Comparison of ENCODE assay signal across 8 cellular contexts in the genomic region with DNA sequence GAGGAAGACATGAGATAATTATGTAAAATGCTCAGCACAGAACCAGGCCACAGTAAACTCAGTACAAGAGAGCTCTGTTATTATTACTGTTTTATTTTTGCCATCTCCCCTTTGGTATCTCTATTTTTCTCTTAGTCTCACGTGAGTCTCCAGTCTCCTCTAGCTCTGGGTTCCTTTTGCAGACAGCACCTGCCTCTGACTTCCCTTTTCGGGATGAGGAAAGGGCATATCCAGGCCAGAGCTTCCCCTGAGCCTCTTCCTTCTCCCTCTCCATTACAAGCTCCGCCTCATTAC. TPM values are rescaled to one million over a fixed set of nuclear protein-coding genes. Genes with fewer than 3 reads are reported as not detected.
DNase-seq lines count a peak whose midpoint lies in the region; ATAC-seq and TF ChIP-seq lines count a peak whose summit lies in the region.

No MANE protein-coding gene starts in this region.

- H3K36me3 ChIP-seq in suprapubic skin = no peaks in the 10 kb centered on the region

- no peak for ATAC-seq in activated naive CD8-positive, alpha-beta T cell treated with anti-CD3 and anti-CD28 coated beads, Interleukin-2, amount 10 ng/mL, durations not matched to agents 7 days and 5 days (ENCODE audit: low read depth)
- ATAC-seq in GM18511 (IDR thresholded peaks at IDR 0.05; ENCODE audit: unreplicated experiment) = no peak
- ATAC-seq in HG02623 (IDR thresholded peaks at IDR 0.05; ENCODE audit: unreplicated experiment) = no peak
- no peak for ATAC-seq in HG02870 (IDR thresholded peaks at IDR 0.05; ENCODE audit: unreplicated experiment)

- peaks cover 7% of the 10 kb centered on the region for H3K36me3 Mint-ChIP-seq in activated naive CD8-positive, alpha-beta T cell treated with anti-CD3 and anti-CD28 coated beads, Interleukin-2, amount 10 ng/mL, durations not matched to agents 7 days and 5 days

- H3K27me3 Mint-ChIP-seq in activated naive CD8-positive, alpha-beta T cell treated with anti-CD3 and anti-CD28 coated beads, Interleukin-2, amount 10 ng/mL, durations not matched to agents 7 days and 5 days = peaks cover 2% of the 10 kb centered on the region

- TF ChIP-seq POLR2A in NB4 (IDR thresholded peaks at IDR 0.05; ENCODE audit: extremely low read depth, insufficient read length) = no peak
- TF ChIP-seq POLR2A in suprapubic skin (IDR thresholded peaks at IDR 0.05) = no peak

- peak overlapping the region; percentile 85 for H3K27ac ChIP-seq in suprapubic skin

- H3K9me3 ChIP-seq in iPS-18c (ENCODE audit: control insufficient read depth, insufficient read depth, low read length) = no peaks in the 10 kb centered on the region
- H3K9me3 ChIP-seq in suprapubic skin = no peaks in the 10 kb centered on the region

- H3K4me1 Mint-ChIP-seq in activated naive CD8-positive, alpha-beta T cell treated with anti-CD3 and anti-CD28 coated beads, Interleukin-2, amount 10 ng/mL, durations not matched to agents 7 days and 5 days = peaks cover 27% of the 10 kb centered on the region

- H3K9me3 Mint-ChIP-seq in activated naive CD8-positive, alpha-beta T cell treated with anti-CD3 and anti-CD28 coated beads, Interleukin-2, amount 10 ng/mL, durations not matched to agents 7 days and 5 days = no peaks in the 10 kb centered on the region

- POLR2A ChIA-PET in activated naive CD8-positive, alpha-beta T cell treated with anti-CD3 and anti-CD28 coated beads, Interleukin-2, amount 10 ng/mL, durations not matched to agents 7 days and 5 days (lab: Charles Lee) = interaction anchor here (0.9 to 1.3 kb wide), 2 partner anchors 27 to 45 kb away, joined by 4 to 6 read pairs; no protein-coding TSS in a partner anchor

- TF ChIP-seq CTCF in NB4 (IDR thresholded peaks at IDR 0.05; ENCODE audit: low read depth, low read length) (no peak), suprapubic skin (IDR thresholded peaks at IDR 0.05) (no peak)

- peak overlapping the region; percentile 92 for H3K27ac Mint-ChIP-seq in activated naive CD8-positive, alpha-beta T cell treated with anti-CD3 and anti-CD28 coated beads, Interleukin-2, amount 10 ng/mL, durations not matched to agents 7 days and 5 days

- H3K4me1 ChIP-seq in suprapubic skin = peaks cover 15% of the 10 kb centered on the region

- 24% methylated on average over 3 of the region's 3 CpGs for WGBS in suprapubic skin

- DNase-seq in DMS153 treated with DMSO at 0.1 percent for 48 hours (lab: John Stamatoyannopoulos, UW; ENCODE audit: unreplicated experiment) (peak; percentile 62), NB4 (ENCODE audit: low read depth) (peak; percentile 70), suprapubic skin (ENCODE audit: low spot score in 2 of 2) (no peak)
- DNase-seq in activated naive CD8-positive, alpha-beta T cell treated with anti-CD3 and anti-CD28 coated beads, Interleukin-2, amount 10 ng/mL, durations not matched to agents 7 days and 5 days = no peak

- H3K4me3 ChIP-seq in NB4 (ENCODE audit: low read depth, low read length) = peak overlapping the region; percentile 83
- peak overlapping the region; percentile 78 for H3K4me3 ChIP-seq in iPS-18c (ENCODE audit: insufficient read depth, low read depth, low read length)
- H3K4me3 ChIP-seq in suprapubic skin = peak overlapping the region; percentile 47

- peak overlapping the region; percentile 98 for H3K4me3 Mint-ChIP-seq in activated naive CD8-positive, alpha-beta T cell treated with anti-CD3 and anti-CD28 coated beads, Interleukin-2, amount 10 ng/mL, durations not matched to agents 7 days and 5 days

- TF ChIP-seq EP300 in suprapubic skin (IDR thresholded peaks at IDR 0.05) = no peak

- H3K27me3 ChIP-seq in suprapubic skin = no peaks in the 10 kb centered on the region

RNA-seq across cellular contexts. Expression of a gene that starts 6.1 kb away (rescaled TPM):
- total RNA-seq in activated naive CD8-positive, alpha-beta T cell treated with anti-CD3 and anti-CD28 coated beads, Interleukin-2, amount 10 ng/mL, durations not matched to agents 7 days and 5 days = not detected
- total RNA-seq in suprapubic skin = 100 to 1,000 TPM in 3 of 4 donors, 10 to 100 TPM in 1; 52.9 to 364 (median 353) TPM

RNA-seq across cellular contexts. Expression of a gene that starts 31.0 kb away (rescaled TPM):
- total RNA-seq in activated naive CD8-positive, alpha-beta T cell treated with anti-CD3 and anti-CD28 coated beads, Interleukin-2, amount 10 ng/mL, durations not matched to agents 7 days and 5 days = 10 to 100 TPM; 34.6 to 35.1 TPM
- 10 to 100 TPM; 33.9 to 82.6 (median 51.5) TPM for total RNA-seq in suprapubic skin

RNA-seq across cellular contexts. Expression of a gene that starts 46.6 kb away (rescaled TPM):
- total RNA-seq in activated naive CD8-positive, alpha-beta T cell treated with anti-CD3 and anti-CD28 coated beads, Interleukin-2, amount 10 ng/mL, durations not matched to agents 7 days and 5 days = not detected
- under 1 TPM in 1 of 4 donors, not detected in 3; 0.55 TPM for total RNA-seq in suprapubic skin

Comparison
In these comparisons a context has a peak if more than half of its experiments do, and no peak if none do; other contexts are left out.
1. DNase-seq: peak in DMS153 treated with DMSO at 0.1 percent for 48 hours (single experiment) and NB4 (single experiment); none in activated naive CD8-positive, alpha-beta T cell treated with anti-CD3 and anti-CD28 coated beads, Interleukin-2, amount 10 ng/mL, durations not matched to agents 7 days and 5 days (single experiment) and suprapubic skin (0 of 2).
2. RNA of a gene that starts 6.1 kb away (total RNA-seq): 52.9 to 364 TPM in suprapubic skin; not detected in activated naive CD8-positive, alpha-beta T cell treated with anti-CD3 and anti-CD28 coated beads, Interleukin-2, amount 10 ng/mL, durations not matched to agents 7 days and 5 days; every median in the first group is over 10 times any median in the second.
3. Peak in every context shown above with its lines, with median percentiles within 50 percentile points of each other: H3K4me3 ChIP-seq.